20 cellular contexts compared by ENCODE assay signal in the genomic region with DNA sequence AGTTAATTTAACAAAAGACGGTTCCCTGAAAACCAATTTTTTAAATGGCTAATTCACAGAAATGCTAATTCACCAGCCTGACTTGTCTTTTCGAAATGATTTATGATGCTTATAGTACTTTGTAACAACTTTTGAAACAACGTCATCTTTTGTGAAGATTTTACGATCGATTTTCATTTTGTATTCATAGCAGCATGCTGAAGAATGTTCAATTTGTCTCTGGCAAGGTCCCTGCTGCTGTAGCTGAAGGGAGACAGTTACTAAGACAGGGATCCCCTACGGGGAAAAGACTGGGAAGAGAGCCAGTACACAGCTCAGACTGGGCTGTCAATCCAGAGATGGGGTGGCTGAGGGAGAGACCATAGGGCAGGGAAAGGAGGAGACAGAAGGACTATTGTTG.
DNase-seq lines count a peak whose midpoint lies in the region; FAIRE-seq and TF ChIP-seq lines count a peak whose summit lies in the region.
"Had no signal": no experiment of that assay in that cellular context is flagged by ENCODE, and none has a peak within 500 bp of the region (broad histone marks: within the 10 kb centered on the region; RNA-seq: fewer than 3 reads in every experiment).

No MANE protein-coding gene starts in this region.

- H3K27ac Mint-ChIP-seq in neural crest cell (ENCODE audit: unreplicated experiment) = no peak overlapping the region
- H3K27ac Mint-ChIP-seq: CD8-positive, alpha-beta memory T cell had no signal

- CTCF ChIA-PET in H1 (lab: Charles Lee; ENCODE audit: partially characterized antibody) = interaction anchor here (1.0 kb wide), 1 partner anchor 11 kb away, joined by 3 read pairs; no protein-coding TSS in a partner anchor

- no peak for TF ChIP-seq CTCF in H1 (IDR thresholded peaks at IDR 0.05; ENCODE audit: control extremely low read depth in 1 of 3, insufficient read depth in 1 of 3, low read depth in 1 of 3, low read length in 3 of 3)
- TF ChIP-seq CTCF in neural crest cell (conservative IDR thresholded peaks at IDR 0.05) = no peak

- peaks cover 7% of the 10 kb centered on the region for H3K36me3 Mint-ChIP-seq in neural crest cell (ENCODE audit: low read depth)

- H3K27ac ChIP-seq in H1 (ENCODE audit: low read depth, low read length) = no peak overlapping the region
- H3K27ac ChIP-seq: BLaER1 treated with 17β-estradiol and CSF1 and Interleukin-3, amounts not matched to agents 10 nM and 100 nM; SJSA1 had no signal

- peaks cover 22% of the 10 kb centered on the region for H3K4me1 Mint-ChIP-seq in neural crest cell
- H3K4me1 Mint-ChIP-seq: CD8-positive, alpha-beta memory T cell had no signal

- H2BK12ac ChIP-seq in H1 (ENCODE audit: low read depth, low read length) = no peak overlapping the region

- DNase-seq in NCI-H146 (lab: John Stamatoyannopoulos, UW) (peak; percentile 32), NCI-H146 treated with DMSO at 0.1 percent for 48 hours (lab: John Stamatoyannopoulos, UW; ENCODE audit: unreplicated experiment) (no peak), NCI-H446 treated with DMSO at 0.1 percent for 48 hours (lab: John Stamatoyannopoulos, UW) (peak; percentile 79), H1 (ENCODE audit: low read depth in 1 of 2, low spot score in 2 of 2) (no peak), neural crest cell (ENCODE audit: low read depth, low spot score) (peak; percentile 10), EL (no peak)
- DNase-seq in stimulated activated CD4-positive, alpha-beta T cell treated with anti-CD3 and anti-CD28 coated beads, Interleukin-1b, Interleukin-23, amount 100 ng/mL, for 48 hours = no peak
- no peak for DNase-seq in activated CD8-positive, alpha-beta memory T cell treated with anti-CD3 and anti-CD28 coated beads, Interleukin-2, amount 50 U/mL, for 48 hours
- DNase-seq: 8988T; CD8-positive, alpha-beta memory T cell; DMS153; HCEC 1CT; KBM-7; NCI-H1436 treated with DMSO at 0.1 percent for 48 hours; NCI-H526; NK-92 treated with Interleukin-12 subunit alpha and Interleukin-12 subunit beta, amount 100 ng/mL, for 24 hours; OCI-M1; RPMI8226 had no signal

- H3K56ac ChIP-seq in H1 (replicated peaks; ENCODE audit: insufficient read length, low read depth, low read length) = no peak overlapping the region

- H3K4me3 ChIP-seq in H1 (ENCODE audit: extremely low read depth in 1 of 4, insufficient read depth in 2 of 4, low read depth in 3 of 4, low read length in 4 of 4) = no peak overlapping the region
- H3K4me3 ChIP-seq: BLaER1 treated with 17β-estradiol and CSF1 and Interleukin-3, amounts not matched to agents 10 nM and 100 nM; SJSA1 had no signal

- no peak overlapping the region for H3K4ac ChIP-seq in H1 (replicated peaks; ENCODE audit: insufficient read length, low read depth, low read length)

- H2AFZ ChIP-seq in H1 (ENCODE audit: low read length) = no peak overlapping the region

- no peaks in the 10 kb centered on the region for H3K27me3 Mint-ChIP-seq in neural crest cell (ENCODE audit: low read depth)
- H3K27me3 Mint-ChIP-seq: CD8-positive, alpha-beta memory T cell had no signal

- TF ChIP-seq RAD21 in H1 (IDR thresholded peaks at IDR 0.05 in 1 of 2, conservative IDR thresholded peaks at IDR 0.05 in 1 of 2; ENCODE audit: low read depth in 2 of 2, low read length in 2 of 2) = no peak

- no peak overlapping the region for H2BK20ac ChIP-seq in H1 (ENCODE audit: low read length)

- H3K23ac ChIP-seq in H1 (ENCODE audit: insufficient read length) = no peak overlapping the region

- H3K36me3 ChIP-seq in H1 (ENCODE audit: control insufficient read depth in 2 of 4, insufficient read depth in 4 of 4, low read length in 3 of 4) = no peaks in the 10 kb centered on the region
- H3K36me3 ChIP-seq: BLaER1 treated with 17β-estradiol and CSF1 and Interleukin-3, amounts not matched to agents 10 nM and 100 nM; SJSA1 had no signal

- H4K5ac ChIP-seq in H1 (ENCODE audit: insufficient read length, low read depth, low read length) = no peak overlapping the region

- H3K79me2 ChIP-seq in H1 (ENCODE audit: control insufficient read depth in 1 of 2, insufficient read depth in 2 of 2, low read length in 2 of 2) = no peaks in the 10 kb centered on the region

- no peaks in the 10 kb centered on the region; a peak in 1 of 7 replicates for H3K4me1 ChIP-seq in H1 (replicated peaks in 1 of 4; ENCODE audit: control insufficient read depth in 3 of 4, insufficient read depth in 4 of 4, low read length in 3 of 4)
- H3K4me1 ChIP-seq: BLaER1 treated with 17β-estradiol and CSF1 and Interleukin-3, amounts not matched to agents 10 nM and 100 nM; SJSA1 had no signal

- H3K9me3 ChIP-seq in H1 (ENCODE audit: insufficient read depth in 2 of 2, low read depth in 1 of 2, low read length in 1 of 2) = peaks cover 0 to 2% of the 10 kb centered on the region in 2 experiments; a peak in 1 of 4 replicates
- H3K9me3 ChIP-seq: BLaER1 treated with 17β-estradiol and CSF1 and Interleukin-3, amounts not matched to agents 10 nM and 100 nM; SJSA1 had no signal

- no peak overlapping the region for H3K18ac ChIP-seq in H1 (ENCODE audit: extremely low read depth, low read length)

- H3K27me3 ChIP-seq in H1 (replicated peaks in 1 of 4; ENCODE audit: control insufficient read depth in 3 of 4, extremely low read depth in 1 of 4, insufficient read depth in 3 of 4, low read length in 3 of 4) = no peaks in the 10 kb centered on the region
- H3K27me3 ChIP-seq: BLaER1 treated with 17β-estradiol and CSF1 and Interleukin-3, amounts not matched to agents 10 nM and 100 nM had no signal

- H3K9ac ChIP-seq in H1 (replicated peaks in 1 of 4; ENCODE audit: extremely low read depth in 1 of 4, low read depth in 3 of 4, low read length in 3 of 4) = no peak overlapping the region
- H3K9ac ChIP-seq: BLaER1 treated with 17β-estradiol and CSF1 and Interleukin-3, amounts not matched to agents 10 nM and 100 nM had no signal

- TF ChIP-seq EP300 in H1 (IDR thresholded peaks at IDR 0.05; ENCODE audit: borderline replicate concordance in 1 of 2, low read depth in 2 of 2, low read length in 2 of 2) = no peak

- H2AK5ac ChIP-seq in H1 (ENCODE audit: low read depth, low read length) = no peak overlapping the region

- H3K23me2 ChIP-seq in H1 (ENCODE audit: low read depth, low read length) = no peaks in the 10 kb centered on the region

- H2BK120ac ChIP-seq in H1 (replicated peaks; ENCODE audit: low read depth, low read length) = no peak overlapping the region

- H4K20me1 ChIP-seq in H1 (replicated peaks in 1 of 2; ENCODE audit: control insufficient read depth in 1 of 2, insufficient read depth in 2 of 2, low read length in 2 of 2) = no peaks in the 10 kb centered on the region
- H4K20me1 ChIP-seq: BLaER1 treated with 17β-estradiol and CSF1 and Interleukin-3, amounts not matched to agents 10 nM and 100 nM had no signal

- no peak overlapping the region for H3K14ac ChIP-seq in H1 (ENCODE audit: insufficient read length)

- no peak for FAIRE-seq in H1 (lab: Jason Lieb, UNC)

- H3K4me3 Mint-ChIP-seq in neural crest cell = peak overlapping the region; percentile 13
- H3K4me3 Mint-ChIP-seq: CD8-positive, alpha-beta memory T cell had no signal

- no peak overlapping the region for H2BK5ac ChIP-seq in H1 (ENCODE audit: low read depth, low read length)

- no peak overlapping the region for H3K4me2 ChIP-seq in H1 (ENCODE audit: insufficient read depth in 1 of 2, low read depth in 2 of 2, low read length in 2 of 2)
- H3K4me2 ChIP-seq: BLaER1 treated with 17β-estradiol and CSF1 and Interleukin-3, amounts not matched to agents 10 nM and 100 nM had no signal

- 84% methylated on average over 6 of the region's 6 CpGs; no CpG with 5 or more reads in 1 of the 2 experiments for WGBS in H1 (ENCODE audit: extremely low coverage in 1 of 2, insufficient coverage in 1 of 2, insufficient read length in 1 of 2, insufficient replicate concordance in 2 of 2, low coverage in 1 of 2, low lambda C conversion rate in 2 of 2, missing lambda C conversion rate in 1 of 2), 2 experiments

- POLR2A ChIA-PET in H1 (lab: Charles Lee; ENCODE audit: partially characterized antibody) = no interaction called here

- no peaks in the 10 kb centered on the region for H3K79me1 ChIP-seq in H1 (ENCODE audit: low read depth, low read length)

- TF ChIP-seq POLR2A in H1 (IDR thresholded peaks at IDR 0.05; ENCODE audit: control extremely low read depth in 1 of 2, low read depth in 2 of 2, low read length in 2 of 2) = no peak

- H4K8ac ChIP-seq in H1 (ENCODE audit: extremely low read depth, insufficient read depth, low read length) = no peak overlapping the region

- H4K91ac ChIP-seq in H1 (replicated peaks; ENCODE audit: insufficient read length, low read length) = no peak overlapping the region

- 0 out of 2 replicates have a peak overlapping the region, but pooled peaks have one; percentile 6 for H2BK15ac ChIP-seq in H1 (ENCODE audit: low read length)

- peaks cover 11% of the 10 kb centered on the region for H3K9me3 Mint-ChIP-seq in neural crest cell

TF ChIP-seq in H1, 55 proteins besides CTCF, POLR2A, EP300 and RAD21:
- no peak for TF ChIP-seq SP2 (IDR thresholded peaks at IDR 0.05; ENCODE audit: low read length)
- TF ChIP-seq GABPA (IDR thresholded peaks at IDR 0.05; ENCODE audit: borderline replicate concordance, insufficient read depth, low read length) = no peak
- TF ChIP-seq HDAC2 (IDR thresholded peaks at IDR 0.05; ENCODE audit: borderline replicate concordance in 1 of 2, low read depth in 2 of 2, low read length in 2 of 2) = no peak
- TF ChIP-seq TCF12 (IDR thresholded peaks at IDR 0.05; ENCODE audit: low read depth, low read length) = no peak
- no peak for TF ChIP-seq TEAD4 (IDR thresholded peaks at IDR 0.05; ENCODE audit: low read depth, low read length)
- no peak for TF ChIP-seq CBX8 (IDR thresholded peaks at IDR 0.05; ENCODE audit: borderline replicate concordance, low read depth, low read length)
- no peak for TF ChIP-seq SIX5 (IDR thresholded peaks at IDR 0.05; ENCODE audit: low read depth, low read length)
- TF ChIP-seq, protein P1, sequence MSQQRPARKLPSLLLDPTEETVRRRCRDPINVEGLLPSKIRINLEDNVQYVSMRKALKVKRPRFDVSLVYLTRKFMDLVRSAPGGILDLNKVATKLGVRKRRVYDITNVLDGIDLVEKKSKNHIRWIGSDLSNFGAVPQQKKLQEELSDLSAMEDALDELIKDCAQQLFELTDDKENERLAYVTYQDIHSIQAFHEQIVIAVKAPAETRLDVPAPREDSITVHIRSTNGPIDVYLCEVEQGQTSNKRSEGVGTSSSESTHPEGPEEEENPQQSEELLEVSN (IDR thresholded peaks at IDR 0.05) = no peak
- no peak for TF ChIP-seq KDM1A (IDR thresholded peaks at IDR 0.05; ENCODE audit: borderline replicate concordance, low read length)
- TF ChIP-seq SRF (IDR thresholded peaks at IDR 0.05; ENCODE audit: low read depth, low read length) = no peak
- no peak for TF ChIP-seq FOSL1 (IDR thresholded peaks at IDR 0.05; ENCODE audit: insufficient read depth, low read depth, low read length)
- no peak for TF ChIP-seq EGR1 (IDR thresholded peaks at IDR 0.05; ENCODE audit: borderline replicate concordance, low read depth, low read length)
- TF ChIP-seq TBP (IDR thresholded peaks at IDR 0.05; ENCODE audit: low read depth, low read length) = no peak
- no peak for TF ChIP-seq PHF8 (conservative IDR thresholded peaks at IDR 0.05; ENCODE audit: low read depth, low read length)

Comparison
In these comparisons a context has a peak if more than half of its experiments do, and no peak if none do; other contexts are left out.
1. DNase-seq: peak in NCI-H146 (single experiment), NCI-H446 treated with DMSO at 0.1 percent for 48 hours (single experiment) and neural crest cell (single experiment); none in NCI-H146 treated with DMSO at 0.1 percent for 48 hours (single experiment), H1 (0 of 2), stimulated activated CD4-positive, alpha-beta T cell treated with anti-CD3 and anti-CD28 coated beads, Interleukin-1b, Interleukin-23, amount 100 ng/mL, for 48 hours (single experiment), activated CD8-positive, alpha-beta memory T cell treated with anti-CD3 and anti-CD28 coated beads, Interleukin-2, amount 50 U/mL, for 48 hours (single experiment) and EL (single experiment).